In genomic region chr20:46399401-46399800, GRCh38 we compare ENCODE assay signal across 9 cellular contexts.
DNase-seq lines count a peak whose midpoint lies in the region; FAIRE-seq and TF ChIP-seq lines count a peak whose summit lies in the region.
"Had no signal": no experiment of that assay in that cellular context is flagged by ENCODE, and none has a peak within 500 bp of the region (broad histone marks: within the 10 kb centered on the region; RNA-seq: fewer than 3 reads in every experiment).

No MANE protein-coding gene starts in this region.

- H3K4me3 ChIP-seq in BLaER1: no peak overlapping the region
- no peak overlapping the region for H3K4me3 ChIP-seq in KMS-11 (IDR thresholded peaks at IDR 0.05; ENCODE audit: insufficient read depth, low read depth, low read length)

- H3K4me3 Mint-ChIP-seq in nephron: no peak overlapping the region

- peaks cover 91% of the 10 kb centered on the region for H3K79me2 ChIP-seq in KMS-11 (ENCODE audit: insufficient read depth, low read depth)

- no peaks in the 10 kb centered on the region for H3K27me3 Mint-ChIP-seq in nephron (ENCODE audit: low read depth)

- no peak overlapping the region for H2AFZ ChIP-seq in KMS-11 (ENCODE audit: low read depth)

- peaks cover 75% of the 10 kb centered on the region for H3K4me1 Mint-ChIP-seq in nephron

- peaks cover 63% of the 10 kb centered on the region for H3K4me1 ChIP-seq in BLaER1
- peaks cover 70% of the 10 kb centered on the region for H3K4me1 ChIP-seq in KMS-11 (ENCODE audit: low read depth, poor library complexity, severe bottlenecking)

- H3K9me3 Mint-ChIP-seq in nephron: no peaks in the 10 kb centered on the region

- no peak for FAIRE-seq in GM19239 (lab: Jason Lieb, UNC)
- FAIRE-seq in RCC 7860 (lab: Jason Lieb, UNC): no peak

- peak; percentile 35 for DNase-seq in central memory CD4-positive, alpha-beta T cell
- DNase-seq in GM19239 (ENCODE audit: insufficient read length, low spot score) (no peak), NCI-H1092 (lab: John Stamatoyannopoulos, UW) (no peak), epidermal melanocyte (ENCODE audit: insufficient read length, low spot score) (no peak), RCC 7860 (ENCODE audit: low spot score) (no peak)
- DNase-seq: NCI-H1048 had no signal

- H3K27ac ChIP-seq in BLaER1: peak overlapping the region; percentile 60; the same call in 1 of the 2 replicates
- H3K27ac ChIP-seq in KMS-11: peak overlapping the region; percentile 88

- H3K27ac Mint-ChIP-seq in nephron: peak overlapping the region in 2 of 3 experiments; percentile 81 to 93

- H3K4me2 ChIP-seq in BLaER1 (peak overlapping the region; percentile 71), KMS-11 (peak overlapping the region; percentile 99)

- H3K36me3 ChIP-seq in BLaER1 (peaks cover 34% of the 10 kb centered on the region), KMS-11 (ENCODE audit: insufficient read depth) (peaks cover 10% of the 10 kb centered on the region; the same call in 1 of the 2 replicates)

- peaks cover 82% of the 10 kb centered on the region for H4K20me1 ChIP-seq in BLaER1
- H4K20me1 ChIP-seq in KMS-11 (ENCODE audit: insufficient read depth): no peaks in the 10 kb centered on the region

- H3K9me3 ChIP-seq in BLaER1: no peaks in the 10 kb centered on the region

- peaks cover 21% of the 10 kb centered on the region for H3K36me3 Mint-ChIP-seq in nephron (ENCODE audit: low read depth)

- H3K9ac ChIP-seq in BLaER1: peak overlapping the region; percentile 44; the same call in 1 of the 2 replicates
- H3K9ac ChIP-seq in KMS-11: peak overlapping the region; percentile 43; the same call in 1 of the 2 replicates

- no peaks in the 10 kb centered on the region for H3K27me3 ChIP-seq in BLaER1
- H3K27me3 ChIP-seq in KMS-11 (ENCODE audit: insufficient read depth, low read depth): no peaks in the 10 kb centered on the region

- no peak for TF ChIP-seq CTCF in KMS-11 (conservative IDR thresholded peaks at IDR 0.05; ENCODE audit: low read depth, low read length)
- TF ChIP-seq CTCF in nephron (IDR thresholded peaks at IDR 0.05; ENCODE audit: unreplicated experiment in 3 of 3): no peak
